ENCODE assay signal across 2 cellular contexts in genomic region chr6:138146544-138146943, GRCh38.
TF ChIP-seq lines count a peak whose summit lies in the region.

No MANE protein-coding gene starts in this region.

TF ChIP-seq in GM23338, 12 proteins besides CTCF, POLR2A, EP300 and RAD21:
- no peak for TF ChIP-seq ZNF462 (CRISPR knock-in tag; IDR thresholded peaks at IDR 0.05)
- TF ChIP-seq EZH2 (IDR thresholded peaks at IDR 0.05; ENCODE audit: low read depth, unreplicated experiment): no peak
- TF ChIP-seq NANOG (IDR thresholded peaks at IDR 0.05; ENCODE audit: borderline replicate concordance): no peak
- TF ChIP-seq EZH2phosphoT487 (IDR thresholded peaks at IDR 0.05; ENCODE audit: unreplicated experiment): no peak
- TF ChIP-seq JUNB (IDR thresholded peaks at IDR 0.05; ENCODE audit: unreplicated experiment): no peak
- TF ChIP-seq STAT1 (IDR thresholded peaks at IDR 0.05; ENCODE audit: unreplicated experiment): no peak
- no peak for TF ChIP-seq ZNF114 (CRISPR knock-in tag; IDR thresholded peaks at IDR 0.05)
- TF ChIP-seq ETS1 (IDR thresholded peaks at IDR 0.05): no peak
- no peak for TF ChIP-seq POLR2AphosphoS5 (IDR thresholded peaks at IDR 0.05; ENCODE audit: low read depth)
- TF ChIP-seq, protein P1, sequence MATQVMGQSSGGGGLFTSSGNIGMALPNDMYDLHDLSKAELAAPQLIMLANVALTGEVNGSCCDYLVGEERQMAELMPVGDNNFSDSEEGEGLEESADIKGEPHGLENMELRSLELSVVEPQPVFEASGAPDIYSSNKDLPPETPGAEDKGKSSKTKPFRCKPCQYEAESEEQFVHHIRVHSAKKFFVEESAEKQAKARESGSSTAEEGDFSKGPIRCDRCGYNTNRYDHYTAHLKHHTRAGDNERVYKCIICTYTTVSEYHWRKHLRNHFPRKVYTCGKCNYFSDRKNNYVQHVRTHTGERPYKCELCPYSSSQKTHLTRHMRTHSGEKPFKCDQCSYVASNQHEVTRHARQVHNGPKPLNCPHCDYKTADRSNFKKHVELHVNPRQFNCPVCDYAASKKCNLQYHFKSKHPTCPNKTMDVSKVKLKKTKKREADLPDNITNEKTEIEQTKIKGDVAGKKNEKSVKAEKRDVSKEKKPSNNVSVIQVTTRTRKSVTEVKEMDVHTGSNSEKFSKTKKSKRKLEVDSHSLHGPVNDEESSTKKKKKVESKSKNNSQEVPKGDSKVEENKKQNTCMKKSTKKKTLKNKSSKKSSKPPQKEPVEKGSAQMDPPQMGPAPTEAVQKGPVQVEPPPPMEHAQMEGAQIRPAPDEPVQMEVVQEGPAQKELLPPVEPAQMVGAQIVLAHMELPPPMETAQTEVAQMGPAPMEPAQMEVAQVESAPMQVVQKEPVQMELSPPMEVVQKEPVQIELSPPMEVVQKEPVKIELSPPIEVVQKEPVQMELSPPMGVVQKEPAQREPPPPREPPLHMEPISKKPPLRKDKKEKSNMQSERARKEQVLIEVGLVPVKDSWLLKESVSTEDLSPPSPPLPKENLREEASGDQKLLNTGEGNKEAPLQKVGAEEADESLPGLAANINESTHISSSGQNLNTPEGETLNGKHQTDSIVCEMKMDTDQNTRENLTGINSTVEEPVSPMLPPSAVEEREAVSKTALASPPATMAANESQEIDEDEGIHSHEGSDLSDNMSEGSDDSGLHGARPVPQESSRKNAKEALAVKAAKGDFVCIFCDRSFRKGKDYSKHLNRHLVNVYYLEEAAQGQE (IDR thresholded peaks at IDR 0.05; ENCODE audit: unreplicated experiment): no peak
TF ChIP-seq in GM23338: peak in this region for 0.

TF ChIP-seq in K562, 482 proteins besides CTCF, POLR2A, EP300 and RAD21:
- TF ChIP-seq PHB (CRISPR knock-in tag; IDR thresholded peaks at IDR 0.05): no peak
- TF ChIP-seq, protein P2, sequence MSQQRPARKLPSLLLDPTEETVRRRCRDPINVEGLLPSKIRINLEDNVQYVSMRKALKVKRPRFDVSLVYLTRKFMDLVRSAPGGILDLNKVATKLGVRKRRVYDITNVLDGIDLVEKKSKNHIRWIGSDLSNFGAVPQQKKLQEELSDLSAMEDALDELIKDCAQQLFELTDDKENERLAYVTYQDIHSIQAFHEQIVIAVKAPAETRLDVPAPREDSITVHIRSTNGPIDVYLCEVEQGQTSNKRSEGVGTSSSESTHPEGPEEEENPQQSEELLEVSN (IDR thresholded peaks at IDR 0.05; ENCODE audit: borderline replicate concordance in 1 of 2, extremely low read depth in 1 of 2, insufficient read depth in 1 of 2, insufficient read length in 1 of 2, low read depth in 1 of 2, low read length in 1 of 2, poor library complexity in 1 of 2, severe bottlenecking in 1 of 2): peak in 1 of 2 experiments; percentile 69
